10 cellular contexts compared by ENCODE assay signal in genomic region chr6:38131527-38131965, GRCh38.
A peak's percentile ranks its signal among the peaks of the same experiment; 100 is the strongest.
DNase-seq lines count a peak whose midpoint lies in the region; ATAC-seq, FAIRE-seq and TF ChIP-seq lines count a peak whose summit lies in the region.
"Had no signal": no experiment of that assay in that cellular context is flagged by ENCODE, and none has a peak within 500 bp of the region (broad histone marks: within the 10 kb centered on the region; RNA-seq: fewer than 3 reads in every experiment).

No MANE protein-coding gene starts in this region.

- in situ Hi-C loops in astrocyte of the cerebellum (cut with HindIII; ENCODE audit: low sequenced_read_pairs) = no loop called here

- H3K4me3 Mint-ChIP-seq in GM23338 = no peak overlapping the region
- no peak overlapping the region for H3K4me3 Mint-ChIP-seq in endodermal cell
- H3K4me3 Mint-ChIP-seq: naive B cell had no signal

- peaks cover 17% of the 10 kb centered on the region for H3K4me1 Mint-ChIP-seq in GM23338
- peaks cover 5% of the 10 kb centered on the region for H3K4me1 Mint-ChIP-seq in endodermal cell

- H3K9me3 Mint-ChIP-seq in GM23338 (peaks cover 3% of the 10 kb centered on the region; the same call in 2 of the 3 replicates), endodermal cell (peaks cover 9% of the 10 kb centered on the region)

- no peak overlapping the region for H3K4me2 ChIP-seq in GM23338

- H3K27ac Mint-ChIP-seq in GM23338 (peak overlapping the region; percentile 11; the same call in 1 of the 2 replicates), endodermal cell (no peak overlapping the region)

- peaks cover 15% of the 10 kb centered on the region for H3K79me2 ChIP-seq in GM23338 (replicated peaks; ENCODE audit: insufficient read depth)

- no peak overlapping the region for H3K9ac ChIP-seq in endodermal cell (ENCODE audit: extremely low read depth, low read length, poor library complexity, severe bottlenecking)

- TF ChIP-seq CTCF in GM23338 (conservative IDR thresholded peaks at IDR 0.05; ENCODE audit: low read depth in 2 of 2) (no peak), astrocyte of the cerebellum (IDR thresholded peaks at IDR 0.05; ENCODE audit: low read depth, low read length, missing control alignments) (no peak), lung (IDR thresholded peaks at IDR 0.05; ENCODE audit: control extremely low read depth, extremely low read depth) (no peak), endodermal cell (conservative IDR thresholded peaks at IDR 0.05) (no peak), ascending aorta (IDR thresholded peaks at IDR 0.05) (no peak)

- intact Hi-C loops in ascending aorta (cut with DNase I) = no loop called here

- H4K20me1 ChIP-seq in GM23338 (replicated peaks; ENCODE audit: insufficient read depth) = no peaks in the 10 kb centered on the region; the same call in 1 of the 2 replicates

- H3K36me3 ChIP-seq in GM23338 (ENCODE audit: insufficient read depth) = no peaks in the 10 kb centered on the region
- peaks cover 0 to 6% of the 10 kb centered on the region in 2 donors for H3K36me3 ChIP-seq in lung (ENCODE audit: control insufficient read depth in 2 of 2, insufficient read depth in 2 of 2, low read length in 2 of 2)
- peaks cover 29% of the 10 kb centered on the region for H3K36me3 ChIP-seq in endodermal cell (ENCODE audit: control insufficient read depth, insufficient read depth, low read length)
- no peaks in the 10 kb centered on the region for H3K36me3 ChIP-seq in ascending aorta

- FAIRE-seq in urothelium cell line (lab: Jason Lieb, UNC) = no peak

- peaks cover 14% of the 10 kb centered on the region for H3K36me3 Mint-ChIP-seq in GM23338 (ENCODE audit: low read depth)
- H3K36me3 Mint-ChIP-seq in endodermal cell (ENCODE audit: low read depth) = peaks cover 44% of the 10 kb centered on the region

- no peak overlapping the region for H2AFZ ChIP-seq in GM23338

- H3K4me1 ChIP-seq in GM23338 (ENCODE audit: insufficient read depth) (no peaks in the 10 kb centered on the region; the same call in 1 of the 2 replicates), lung (ENCODE audit: control insufficient read depth in 2 of 2, insufficient read depth in 2 of 2, low read length in 2 of 2) (peaks cover under 1 to 5% of the 10 kb centered on the region in 2 donors), endodermal cell (ENCODE audit: control insufficient read depth, insufficient read depth, low read length) (no peaks in the 10 kb centered on the region), ascending aorta (no peaks in the 10 kb centered on the region)

- DNase-seq in AG08396 (ENCODE audit: low spot score) (peak; percentile 91), GM23338 (ENCODE audit: low spot score) (no peak), astrocyte of the cerebellum (ENCODE audit: low read depth) (peak; percentile 99), lung (ENCODE audit: low spot score) (no peak), endodermal cell (no peak), ascending aorta (ENCODE audit: low spot score in 2 of 2) (no peak), urothelium cell line (ENCODE audit: low spot score) (no peak)
- DNase-seq in effector CD8-positive, alpha-beta T cell (lab: John Stamatoyannopoulos, UW) = no peak
- DNase-seq: activated CD4-positive, alpha-beta T cell treated with anti-CD3 and anti-CD28 coated beads for 4 hours; naive B cell had no signal

- H3K27me3 Mint-ChIP-seq in GM23338 (ENCODE audit: insufficient read depth, low read depth, poor library complexity) (no peaks in the 10 kb centered on the region), endodermal cell (ENCODE audit: insufficient read depth) (no peaks in the 10 kb centered on the region)
- H3K27me3 Mint-ChIP-seq: naive B cell had no signal

- H3F3A ChIP-seq in GM23338 (replicated peaks; ENCODE audit: low read depth) = no peaks in the 10 kb centered on the region

- H3K9me2 ChIP-seq in GM23338 (ENCODE audit: insufficient read depth) = no peaks in the 10 kb centered on the region

- no peaks in the 10 kb centered on the region for H3K27me3 ChIP-seq in GM23338 (ENCODE audit: insufficient read depth)
- H3K27me3 ChIP-seq in lung (ENCODE audit: control insufficient read depth, insufficient read depth) = no peaks in the 10 kb centered on the region
- H3K27me3 ChIP-seq in endodermal cell (ENCODE audit: control insufficient read depth, insufficient read depth, low read length, poor library complexity, severe bottlenecking) = no peaks in the 10 kb centered on the region
- H3K27me3 ChIP-seq in ascending aorta = no peaks in the 10 kb centered on the region

- ATAC-seq in GM23338 (no peak), lung (ENCODE audit: insufficient read depth, low FRiP score) (peak; percentile 65)

- H3K4me3 ChIP-seq in GM23338 = no peak overlapping the region
- H3K4me3 ChIP-seq in astrocyte of the cerebellum (ENCODE audit: low read depth, low read length) = no peak overlapping the region
- no peak overlapping the region for H3K4me3 ChIP-seq in lung
- no peak overlapping the region for H3K4me3 ChIP-seq in endodermal cell (ENCODE audit: low read length)
- H3K4me3 ChIP-seq in ascending aorta = no peak overlapping the region

- H3K27ac ChIP-seq in GM23338 (ENCODE audit: low read depth) = no peak overlapping the region
- no peak overlapping the region for H3K27ac ChIP-seq in lung (ENCODE audit: low read depth in 1 of 2, low read length in 1 of 2)
- no peak overlapping the region for H3K27ac ChIP-seq in endodermal cell (ENCODE audit: low read depth, low read length)
- H3K27ac ChIP-seq in ascending aorta = no peak overlapping the region

- H3K9me3 ChIP-seq in lung (ENCODE audit: control insufficient read depth in 2 of 2, insufficient read depth in 1 of 2, low read length in 1 of 2) (no peaks in the 10 kb centered on the region), endodermal cell (ENCODE audit: control insufficient read depth, low read length) (peaks cover 17% of the 10 kb centered on the region), ascending aorta (no peaks in the 10 kb centered on the region)

TF ChIP-seq in GM23338, 12 proteins besides CTCF, POLR2A, EP300 and RAD21 (continues in another document):
- TF ChIP-seq ETS1 (IDR thresholded peaks at IDR 0.05) (no peak), CREB1 (CRISPR knock-in tag; IDR thresholded peaks at IDR 0.05; ENCODE audit: low read depth) (no peak)

Comparison
In these comparisons a context has a peak if more than half of its experiments do, and no peak if none do; other contexts are left out.
1. DNase-seq: peak in AG08396 (single experiment) and astrocyte of the cerebellum (single experiment); none in GM23338 (single experiment), lung (single experiment), endodermal cell (single experiment), effector CD8-positive, alpha-beta T cell (single experiment), ascending aorta (0 of 2) and urothelium cell line (single experiment).